In the genomic region with DNA sequence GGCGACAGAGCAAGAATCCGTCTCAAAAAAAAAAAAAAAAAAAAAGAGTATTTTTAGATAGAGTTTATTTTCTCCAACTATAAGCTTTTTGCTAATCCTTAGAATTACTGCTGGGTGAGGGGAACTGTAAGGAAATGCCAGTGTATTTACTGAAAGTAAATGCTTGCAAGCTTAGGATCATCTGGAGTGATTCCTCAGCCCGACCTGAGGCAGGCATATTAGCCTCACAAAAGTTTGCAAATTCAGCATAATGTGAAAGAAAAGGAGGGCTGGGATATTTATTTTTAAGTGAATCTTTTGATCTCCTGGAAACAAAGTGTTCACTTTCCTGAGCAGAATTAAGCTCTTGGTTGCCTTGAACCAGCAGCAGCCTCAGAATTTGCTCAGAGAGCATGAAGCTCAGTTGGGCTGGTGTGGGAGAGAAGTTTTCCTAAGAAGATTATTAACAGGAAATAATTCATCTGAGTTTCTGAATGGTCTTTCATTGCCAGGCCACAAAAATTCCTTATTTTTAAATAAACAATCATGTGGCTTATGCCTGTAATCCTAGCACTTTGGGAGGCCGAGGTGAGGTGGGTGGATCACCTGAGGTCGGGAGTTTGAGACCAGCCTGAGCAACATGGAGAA, we compare ENCODE assay signal across 1 cellular context.
TF ChIP-seq lines count a peak whose summit lies in the region.

No MANE protein-coding gene starts in this region.

TF ChIP-seq in HepG2, 621 proteins besides CTCF, POLR2A, EP300 and RAD21:
- TF ChIP-seq, protein P1, sequence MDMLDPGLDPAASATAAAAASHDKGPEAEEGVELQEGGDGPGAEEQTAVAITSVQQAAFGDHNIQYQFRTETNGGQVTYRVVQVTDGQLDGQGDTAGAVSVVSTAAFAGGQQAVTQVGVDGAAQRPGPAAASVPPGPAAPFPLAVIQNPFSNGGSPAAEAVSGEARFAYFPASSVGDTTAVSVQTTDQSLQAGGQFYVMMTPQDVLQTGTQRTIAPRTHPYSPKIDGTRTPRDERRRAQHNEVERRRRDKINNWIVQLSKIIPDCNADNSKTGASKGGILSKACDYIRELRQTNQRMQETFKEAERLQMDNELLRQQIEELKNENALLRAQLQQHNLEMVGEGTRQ (IDR thresholded peaks at IDR 0.05; ENCODE audit: low read depth, low read length) = no peak
- TF ChIP-seq, protein P1 (CRISPR knock-in tag; IDR thresholded peaks at IDR 0.05; ENCODE audit: borderline replicate concordance) = no peak
- TF ChIP-seq, protein P2, sequence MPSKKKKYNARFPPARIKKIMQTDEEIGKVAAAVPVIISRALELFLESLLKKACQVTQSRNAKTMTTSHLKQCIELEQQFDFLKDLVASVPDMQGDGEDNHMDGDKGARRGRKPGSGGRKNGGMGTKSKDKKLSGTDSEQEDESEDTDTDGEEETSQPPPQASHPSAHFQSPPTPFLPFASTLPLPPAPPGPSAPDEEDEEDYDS (CRISPR knock-in tag; IDR thresholded peaks at IDR 0.05) = no peak
- TF ChIP-seq ZNF614 (CRISPR knock-in tag; IDR thresholded peaks at IDR 0.05; ENCODE audit: borderline replicate concordance) (no peak), MAFK (conservative IDR thresholded peaks at IDR 0.05 in 1 of 2, IDR thresholded peaks at IDR 0.05 in 1 of 2; ENCODE audit: low read length in 2 of 2) (peak; percentile 34 to 54), U2AF2 (IDR thresholded peaks at IDR 0.05; ENCODE audit: low read depth, low read length) (no peak), MAFF (IDR thresholded peaks at IDR 0.05; ENCODE audit: low read depth, low read length) (0 out of 2 replicates have a peak, but pooled peaks have one; percentile 12)
- TF ChIP-seq, protein P3, sequence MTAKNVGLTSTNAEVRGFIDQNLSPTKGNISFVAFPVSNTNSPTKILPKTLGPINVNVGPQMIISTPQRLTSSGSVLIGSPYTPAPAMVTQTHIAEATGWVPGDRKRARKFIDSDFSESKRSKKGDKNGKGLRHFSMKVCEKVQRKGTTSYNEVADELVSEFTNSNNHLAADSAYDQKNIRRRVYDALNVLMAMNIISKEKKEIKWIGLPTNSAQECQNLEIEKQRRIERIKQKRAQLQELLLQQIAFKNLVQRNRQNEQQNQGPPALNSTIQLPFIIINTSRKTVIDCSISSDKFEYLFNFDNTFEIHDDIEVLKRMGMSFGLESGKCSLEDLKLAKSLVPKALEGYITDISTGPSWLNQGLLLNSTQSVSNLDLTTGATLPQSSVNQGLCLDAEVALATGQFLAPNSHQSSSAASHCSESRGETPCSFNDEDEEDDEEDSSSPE (CRISPR knock-in tag; IDR thresholded peaks at IDR 0.05) = no peak
- TF ChIP-seq, protein P4, sequence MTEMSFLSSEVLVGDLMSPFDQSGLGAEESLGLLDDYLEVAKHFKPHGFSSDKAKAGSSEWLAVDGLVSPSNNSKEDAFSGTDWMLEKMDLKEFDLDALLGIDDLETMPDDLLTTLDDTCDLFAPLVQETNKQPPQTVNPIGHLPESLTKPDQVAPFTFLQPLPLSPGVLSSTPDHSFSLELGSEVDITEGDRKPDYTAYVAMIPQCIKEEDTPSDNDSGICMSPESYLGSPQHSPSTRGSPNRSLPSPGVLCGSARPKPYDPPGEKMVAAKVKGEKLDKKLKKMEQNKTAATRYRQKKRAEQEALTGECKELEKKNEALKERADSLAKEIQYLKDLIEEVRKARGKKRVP (CRISPR knock-in tag; IDR thresholded peaks at IDR 0.05) = no peak
TF ChIP-seq in HepG2: peak in this region for 2.
